ENCODE assay signal across 1 cellular context in genomic region chr15:68504721-68505090, GRCh38.
TF ChIP-seq lines count a peak whose summit lies in the region.

No MANE protein-coding gene starts in this region.

TF ChIP-seq in GM23338, 12 proteins besides CTCF, POLR2A, EP300 and RAD21 (continued from another document):
- TF ChIP-seq, protein P1, sequence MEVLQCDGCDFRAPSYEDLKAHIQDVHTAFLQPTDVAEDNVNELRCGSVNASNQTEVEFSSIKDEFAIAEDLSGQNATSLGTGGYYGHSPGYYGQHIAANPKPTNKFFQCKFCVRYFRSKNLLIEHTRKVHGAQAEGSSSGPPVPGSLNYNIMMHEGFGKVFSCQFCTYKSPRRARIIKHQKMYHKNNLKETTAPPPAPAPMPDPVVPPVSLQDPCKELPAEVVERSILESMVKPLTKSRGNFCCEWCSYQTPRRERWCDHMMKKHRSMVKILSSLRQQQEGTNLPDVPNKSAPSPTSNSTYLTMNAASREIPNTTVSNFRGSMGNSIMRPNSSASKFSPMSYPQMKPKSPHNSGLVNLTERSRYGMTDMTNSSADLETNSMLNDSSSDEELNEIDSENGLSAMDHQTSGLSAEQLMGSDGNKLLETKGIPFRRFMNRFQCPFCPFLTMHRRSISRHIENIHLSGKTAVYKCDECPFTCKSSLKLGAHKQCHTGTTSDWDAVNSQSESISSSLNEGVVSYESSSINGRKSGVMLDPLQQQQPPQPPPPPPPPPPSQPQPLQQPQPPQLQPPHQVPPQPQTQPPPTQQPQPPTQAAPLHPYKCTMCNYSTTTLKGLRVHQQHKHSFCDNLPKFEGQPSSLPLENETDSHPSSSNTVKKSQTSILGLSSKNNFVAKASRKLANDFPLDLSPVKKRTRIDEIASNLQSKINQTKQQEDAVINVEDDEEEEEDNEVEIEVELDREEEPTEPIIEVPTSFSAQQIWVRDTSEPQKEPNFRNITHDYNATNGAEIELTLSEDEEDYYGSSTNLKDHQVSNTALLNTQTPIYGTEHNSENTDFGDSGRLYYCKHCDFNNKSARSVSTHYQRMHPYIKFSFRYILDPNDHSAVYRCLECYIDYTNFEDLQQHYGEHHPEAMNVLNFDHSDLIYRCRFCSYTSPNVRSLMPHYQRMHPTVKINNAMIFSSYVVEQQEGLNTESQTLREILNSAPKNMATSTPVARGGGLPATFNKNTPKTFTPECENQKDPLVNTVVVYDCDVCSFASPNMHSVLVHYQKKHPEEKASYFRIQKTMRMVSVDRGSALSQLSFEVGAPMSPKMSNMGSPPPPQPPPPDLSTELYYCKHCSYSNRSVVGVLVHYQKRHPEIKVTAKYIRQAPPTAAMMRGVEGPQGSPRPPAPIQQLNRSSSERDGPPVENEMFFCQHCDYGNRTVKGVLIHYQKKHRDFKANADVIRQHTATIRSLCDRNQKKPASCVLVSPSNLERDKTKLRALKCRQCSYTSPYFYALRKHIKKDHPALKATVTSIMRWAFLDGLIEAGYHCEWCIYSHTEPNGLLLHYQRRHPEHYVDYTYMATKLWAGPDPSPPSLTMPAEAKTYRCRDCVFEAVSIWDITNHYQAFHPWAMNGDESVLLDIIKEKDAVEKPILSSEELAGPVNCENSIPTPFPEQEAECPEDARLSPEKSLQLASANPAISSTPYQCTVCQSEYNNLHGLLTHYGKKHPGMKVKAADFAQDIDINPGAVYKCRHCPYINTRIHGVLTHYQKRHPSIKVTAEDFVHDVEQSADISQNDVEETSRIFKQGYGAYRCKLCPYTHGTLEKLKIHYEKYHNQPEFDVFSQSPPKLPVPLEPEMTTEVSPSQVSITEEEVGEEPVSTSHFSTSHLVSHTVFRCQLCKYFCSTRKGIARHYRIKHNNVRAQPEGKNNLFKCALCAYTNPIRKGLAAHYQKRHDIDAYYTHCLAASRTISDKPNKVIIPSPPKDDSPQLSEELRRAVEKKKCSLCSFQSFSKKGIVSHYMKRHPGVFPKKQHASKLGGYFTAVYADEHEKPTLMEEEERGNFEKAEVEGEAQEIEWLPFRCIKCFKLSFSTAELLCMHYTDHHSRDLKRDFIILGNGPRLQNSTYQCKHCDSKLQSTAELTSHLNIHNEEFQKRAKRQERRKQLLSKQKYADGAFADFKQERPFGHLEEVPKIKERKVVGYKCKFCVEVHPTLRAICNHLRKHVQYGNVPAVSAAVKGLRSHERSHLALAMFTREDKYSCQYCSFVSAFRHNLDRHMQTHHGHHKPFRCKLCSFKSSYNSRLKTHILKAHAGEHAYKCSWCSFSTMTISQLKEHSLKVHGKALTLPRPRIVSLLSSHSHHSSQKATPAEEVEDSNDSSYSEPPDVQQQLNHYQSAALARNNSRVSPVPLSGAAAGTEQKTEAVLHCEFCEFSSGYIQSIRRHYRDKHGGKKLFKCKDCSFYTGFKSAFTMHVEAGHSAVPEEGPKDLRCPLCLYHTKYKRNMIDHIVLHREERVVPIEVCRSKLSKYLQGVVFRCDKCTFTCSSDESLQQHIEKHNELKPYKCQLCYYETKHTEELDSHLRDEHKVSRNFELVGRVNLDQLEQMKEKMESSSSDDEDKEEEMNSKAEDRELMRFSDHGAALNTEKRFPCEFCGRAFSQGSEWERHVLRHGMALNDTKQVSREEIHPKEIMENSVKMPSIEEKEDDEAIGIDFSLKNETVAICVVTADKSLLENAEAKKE (CRISPR knock-in tag; IDR thresholded peaks at IDR 0.05) = no peak
- TF ChIP-seq CREB1 (CRISPR knock-in tag; IDR thresholded peaks at IDR 0.05; ENCODE audit: low read depth) (no peak), EZH2 (IDR thresholded peaks at IDR 0.05; ENCODE audit: low read depth, unreplicated experiment) (no peak), ZNF331 (CRISPR knock-in tag; IDR thresholded peaks at IDR 0.05; ENCODE audit: low read depth) (no peak), NANOG (IDR thresholded peaks at IDR 0.05; ENCODE audit: borderline replicate concordance) (no peak), ETS1 (IDR thresholded peaks at IDR 0.05) (no peak), EZH2phosphoT487 (IDR thresholded peaks at IDR 0.05; ENCODE audit: unreplicated experiment) (no peak)
TF ChIP-seq in GM23338: peak in this region for 0.
